ENCODE assay signal across 1 cellular context in genomic region chr12:59595557-59596231, GRCh38.
TF ChIP-seq lines count a peak whose summit lies in the region.

Gene SLC16A7 (plus strand): TSS chr12:59596029. CDS start chr12:59704802, 108,773 bp downstream.

TF ChIP-seq in GM12878, 131 proteins besides CTCF, POLR2A, EP300 and RAD21 (continued from another document):
- no peak for TF ChIP-seq CBX3 (IDR thresholded peaks at IDR 0.05; ENCODE audit: borderline replicate concordance, low read depth)
- no peak for TF ChIP-seq SMARCA5 (IDR thresholded peaks at IDR 0.05)
- TF ChIP-seq NRF1 (conservative IDR thresholded peaks at IDR 0.05; ENCODE audit: low read depth, low read length) = no peak
- no peak for TF ChIP-seq RELB (IDR thresholded peaks at IDR 0.05; ENCODE audit: low read depth)
TF ChIP-seq in GM12878: peak in this region for 11.
